In genomic region chr3:188533612-188534357, GRCh38 we compare ENCODE assay signal across 1 cellular context.
TF ChIP-seq lines count a peak whose summit lies in the region.

No MANE protein-coding gene starts in this region.

TF ChIP-seq in SK-N-SH treated with all-trans-retinoic acid at 6 μM for 48 hours, 23 proteins besides CTCF, POLR2A, EP300 and RAD21 (continued from another document):
- TF ChIP-seq CREB5 (CRISPR knock-in tag; IDR thresholded peaks at IDR 0.05; ENCODE audit: low read depth) (no peak), ZNF8 (CRISPR knock-in tag; IDR thresholded peaks at IDR 0.05) (no peak), POU6F1 (CRISPR knock-in tag; IDR thresholded peaks at IDR 0.05; ENCODE audit: borderline replicate concordance, low read depth) (no peak)
